19 cellular contexts compared by ENCODE assay signal in genomic region chr17:82806645-82807044, GRCh38. TPM values are rescaled to one million over a fixed set of nuclear protein-coding genes. Genes with fewer than 3 reads are reported as not detected.
DNase-seq lines count a peak whose midpoint lies in the region; TF ChIP-seq lines count a peak whose summit lies in the region.
"Had no signal": no experiment of that assay in that cellular context is flagged by ENCODE, and none has a peak within 500 bp of the region (broad histone marks: within the 10 kb centered on the region; RNA-seq: fewer than 3 reads in every experiment).

No MANE protein-coding gene starts in this region.

- no peak overlapping the region for H3K18ac ChIP-seq in trophoblast cell (ENCODE audit: low read length)

- H4K8ac ChIP-seq in trophoblast cell (ENCODE audit: low read depth, low read length): no peak overlapping the region

- intact Hi-C loops in testis (cut with DNase I; ENCODE audit: low total_unique reads): no loop called here

- H4K91ac ChIP-seq in trophoblast cell (ENCODE audit: low read depth, low read length): no peak overlapping the region

- H3K23ac ChIP-seq in trophoblast cell (ENCODE audit: low read length): no peak overlapping the region

- peak; percentile 63 for DNase-seq in H7
- no peak for DNase-seq in SJCRH30
- DNase-seq in left kidney (ENCODE audit: low read depth, low spot score): peak; percentile 29
- DNase-seq in trophoblast cell: peak; percentile 55 to 72
- DNase-seq in testis: no peak
- no peak for DNase-seq in islet precursor cell
- no peak for DNase-seq in MG63
- DNase-seq: AML-193, DMS79, NCI-H1417 treated with DMSO at 0.1 percent for 48 hours, NCI-H1930, NCI-H226, NCI-H524, NCI-H82, OCI-M1 had no signal

- no peak overlapping the region for H3K4me2 ChIP-seq in trophoblast cell (ENCODE audit: low read length)
- H3K4me2 ChIP-seq: KMS-11 had no signal

- no peak overlapping the region for H2AK5ac ChIP-seq in trophoblast cell (ENCODE audit: low read length)

- no peak for TF ChIP-seq CTCF in testis (IDR thresholded peaks at IDR 0.05)

- H3K9ac ChIP-seq in trophoblast cell (ENCODE audit: low read length): no peak overlapping the region
- H3K9ac ChIP-seq: KMS-11 had no signal

- H4K12ac ChIP-seq in trophoblast cell (ENCODE audit: low read depth, low read length): no peak overlapping the region

- H2AFZ ChIP-seq in trophoblast cell (ENCODE audit: insufficient read depth, low read length, poor library complexity): no peak overlapping the region

- H3K27ac ChIP-seq in SJCRH30 (peak overlapping the region; percentile 6), trophoblast cell (ENCODE audit: low read depth, low read length) (no peak overlapping the region), testis (no peak overlapping the region)
- H3K27ac ChIP-seq: C4-2B, KMS-11 had no signal

- H3K27me3 ChIP-seq in H7 (ENCODE audit: control insufficient read depth, insufficient read depth, low read length) (no peaks in the 10 kb centered on the region), SJCRH30 (no peaks in the 10 kb centered on the region), trophoblast cell (ENCODE audit: insufficient read depth, low read length) (no peaks in the 10 kb centered on the region), testis (no peaks in the 10 kb centered on the region), MG63 (no peaks in the 10 kb centered on the region)

- H3K36me3 ChIP-seq in H7 (replicated peaks; ENCODE audit: control insufficient read depth, insufficient read depth, low read length) (peaks cover 18% of the 10 kb centered on the region), SJCRH30 (peaks cover 38% of the 10 kb centered on the region), trophoblast cell (ENCODE audit: control insufficient read depth in 1 of 2, insufficient read depth in 2 of 2, low read length in 2 of 2) (peaks cover 6 to 7% of the 10 kb centered on the region in 2 experiments), testis (ENCODE audit: low read depth, missing control alignments) (no peaks in the 10 kb centered on the region), MG63 (peaks cover 2% of the 10 kb centered on the region; the same call in 1 of the 2 replicates)

- no peak for TF ChIP-seq POLR2A in testis (IDR thresholded peaks at IDR 0.05)

- peaks cover 1% of the 10 kb centered on the region for H3K79me2 ChIP-seq in trophoblast cell (ENCODE audit: control insufficient read depth, insufficient read depth, low read length, poor library complexity)

- no peak overlapping the region for H2BK5ac ChIP-seq in trophoblast cell (ENCODE audit: low read depth, low read length, poor library complexity)

- H3K9me3 ChIP-seq in SJCRH30 (replicated peaks) (no peaks in the 10 kb centered on the region), trophoblast cell (ENCODE audit: insufficient read depth, low read depth, low read length) (peaks cover 5% of the 10 kb centered on the region), testis (no peaks in the 10 kb centered on the region), MG63 (no peaks in the 10 kb centered on the region)
- H3K9me3 ChIP-seq: HAP-1 had no signal

- H3K4me3 ChIP-seq in H7 (ENCODE audit: insufficient read depth, low read depth, low read length) (no peak overlapping the region), SJCRH30 (no peak overlapping the region), trophoblast cell (ENCODE audit: low read depth, low read length) (no peak overlapping the region), testis (no peak overlapping the region), MG63 (no peak overlapping the region)
- H3K4me3 ChIP-seq: HAP-1 had no signal

- no CpG with 5 or more reads among the region's 21 CpGs for WGBS in trophoblast cell (ENCODE audit: extremely low coverage, insufficient coverage, insufficient read length)
- 91 to 94% methylated on average over 21 of the region's 21 CpGs for WGBS in testis, 2 donors

- H3K4me1 ChIP-seq in SJCRH30 (peaks cover 16% of the 10 kb centered on the region; the same call in 1 of the 2 replicates), trophoblast cell (ENCODE audit: control insufficient read depth in 1 of 2, insufficient read depth in 2 of 2, low read length in 2 of 2) (peaks cover 6 to 8% of the 10 kb centered on the region in 2 experiments), testis (peaks cover 3% of the 10 kb centered on the region)
- H3K4me1 ChIP-seq: HAP-1 had no signal

- H3K14ac ChIP-seq in trophoblast cell (ENCODE audit: low read length): no peak overlapping the region

- no peak overlapping the region for H3K4ac ChIP-seq in trophoblast cell (ENCODE audit: low read depth, low read length)

- no peak overlapping the region for H2BK12ac ChIP-seq in trophoblast cell (ENCODE audit: low read length)

- H3K79me1 ChIP-seq in trophoblast cell (ENCODE audit: low read length): no peaks in the 10 kb centered on the region

- H2BK120ac ChIP-seq in trophoblast cell (ENCODE audit: insufficient read depth, low read length, poor library complexity): no peak overlapping the region

RNA-seq across cellular contexts. Expression of gene ZNF750, which starts 33.2 kb away (rescaled TPM):
- not detected in 2 replicates for total RNA-seq in H7 (2014; rRNA removed; shearing (Covaris generic))
- not detected in 2 replicates for total RNA-seq in SJCRH30 (2014; rRNA removed; shearing (Covaris generic))
- 28.8 and 29.8 TPM in 2 replicates for polyA plus RNA-seq in trophoblast cell (2013)
- under 1 TPM; 0.50 to 0.63 TPM for total RNA-seq in testis
- polyA plus RNA-seq in testis (ENCODE audit: insufficient read depth, low read depth, low replicate concordance): 0.21 TPM
- total RNA-seq in MG63 (2014; rRNA removed; shearing (Covaris generic); ENCODE audit: low replicate concordance): not detected in 2 replicates
- total RNA-seq: RPMI7951 had no signal

RNA-seq across cellular contexts. Expression of gene TBCD, which starts 54.8 kb away (rescaled TPM):
- 74.1 and 101 TPM in 2 replicates for total RNA-seq in H7 (2014; rRNA removed; shearing (Covaris generic))
- total RNA-seq in SJCRH30 (2014; rRNA removed; shearing (Covaris generic)): 172 and 181 TPM in 2 replicates
- 29.8 and 31.3 TPM in 2 replicates for polyA plus RNA-seq in trophoblast cell (2013)
- 100 to 1,000 TPM; 115 to 128 TPM for total RNA-seq in testis
- polyA plus RNA-seq in testis (ENCODE audit: insufficient read depth, low read depth, low replicate concordance): 81.2 TPM
- 45.7 and 73.6 TPM in 2 replicates for total RNA-seq in MG63 (2014; rRNA removed; shearing (Covaris generic); ENCODE audit: low replicate concordance)

Comparison
In these comparisons a context has a peak if more than half of its experiments do, and no peak if none do; other contexts are left out.
1. DNase-seq: peak in H7 (single experiment), left kidney (single experiment) and trophoblast cell (2 of 2); none in SJCRH30 (0 of 2), testis (single experiment), islet precursor cell (single experiment) and MG63 (single experiment).